In the genomic region with DNA sequence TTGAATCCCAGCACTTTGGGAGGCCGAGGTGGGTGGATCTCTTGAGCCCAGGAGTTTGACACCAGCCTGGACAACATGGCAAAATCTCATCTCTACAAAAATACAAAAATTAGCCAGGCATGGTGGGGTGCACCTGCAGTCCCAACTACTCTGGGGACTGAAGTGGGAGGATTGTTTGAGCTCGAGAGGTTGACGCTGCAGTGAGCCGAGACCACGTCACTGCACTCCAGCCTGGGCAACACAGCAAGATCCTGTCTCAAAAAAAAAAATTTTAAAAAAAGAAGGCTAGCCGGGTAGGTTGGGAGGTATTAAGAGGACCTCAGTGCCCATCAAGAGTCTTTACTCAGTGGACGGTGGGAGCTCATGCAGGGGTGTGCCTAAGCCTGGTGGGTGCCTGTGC, we compare ENCODE assay signal across 11 cellular contexts.
"Had no signal": no experiment of that assay in that cellular context is flagged by ENCODE, and none has a peak within 500 bp of the region (broad histone marks: within the 10 kb centered on the region; RNA-seq: fewer than 3 reads in every experiment).

No MANE protein-coding gene starts in this region.

- H3K4me3 ChIP-seq: GM23248, GM23338, HAP-1 had no signal

- H3K9ac ChIP-seq: GM23248 had no signal

- ATAC-seq: GM23338, HCT116 had no signal

- FAIRE-seq: H1, H54 had no signal

- H2AFZ ChIP-seq: GM23248, GM23338 had no signal

- H3K4me2 ChIP-seq: GM23338 had no signal

- H3K27ac Mint-ChIP-seq: GM23338, H9, HFFc6 had no signal

- H3K36me3 ChIP-seq: HAP-1 had no signal

- H3K27ac ChIP-seq: GM23248 had no signal

- H3K9me3 Mint-ChIP-seq: GM23338, H9, HFFc6 had no signal

- H3K4me1 ChIP-seq: HAP-1 had no signal

- DNase-seq: GM23248, GOT3, H7, H9, HCEC 1CT, HFFc6 had no signal

- H3K9me3 ChIP-seq: HAP-1 had no signal

- H3K4me3 Mint-ChIP-seq: GM23338, H9, HFFc6 had no signal
